13 cellular contexts compared by ENCODE assay signal in genomic region chr9:70060883-70061507, GRCh38. TPM values are rescaled to one million over a fixed set of nuclear protein-coding genes. Genes with fewer than 3 reads are reported as not detected.
DNase-seq lines count a peak whose midpoint lies in the region; ATAC-seq and TF ChIP-seq lines count a peak whose summit lies in the region.
"Had no signal": no experiment of that assay in that cellular context is flagged by ENCODE, and none has a peak within 500 bp of the region (broad histone marks: within the 10 kb centered on the region; RNA-seq: fewer than 3 reads in every experiment).

No MANE protein-coding gene starts in this region.

- H3K4me3 Mint-ChIP-seq in chondrocyte (ENCODE audit: unreplicated experiment) = no peak overlapping the region
- H3K4me3 Mint-ChIP-seq in activated naive CD8-positive, alpha-beta T cell treated with anti-CD3 and anti-CD28 coated beads for 36 hours = no peak overlapping the region
- no peak overlapping the region for H3K4me3 Mint-ChIP-seq in activated T-cell treated with anti-CD3 and anti-CD28 coated beads, Interleukin-2, amount 50 U/mL, for 4 hours

- no peak overlapping the region for H3K27ac ChIP-seq in breast epithelium
- H3K27ac ChIP-seq: dorsolateral prefrontal cortex, upper lobe of left lung had no signal

- DNase-seq in chondrocyte (ENCODE audit: low spot score) (no peak), COR-L47 (lab: John Stamatoyannopoulos, UW) (no peak), breast epithelium (ENCODE audit: low spot score in 2 of 2) (no peak)
- no peak for DNase-seq in activated naive CD8-positive, alpha-beta T cell treated with anti-CD3 and anti-CD28 coated beads for 36 hours
- no peak for DNase-seq in activated T-cell treated with anti-CD3 and anti-CD28 coated beads, Interleukin-2, amount 50 U/mL, for 4 hours
- DNase-seq: activated effector memory CD4-positive, alpha-beta T cell treated with anti-CD3 and anti-CD28 coated beads, Interleukin-2, amount 50 U/mL, for 16 hours; dorsolateral prefrontal cortex; NK-92 treated with Interleukin-12 subunit alpha and Interleukin-12 subunit beta, amount 100 ng/mL, for 24 hours; upper lobe of left lung had no signal

- H3K4me1 Mint-ChIP-seq in chondrocyte (ENCODE audit: low read depth) = peaks cover 65% of the 10 kb centered on the region
- no peaks in the 10 kb centered on the region for H3K4me1 Mint-ChIP-seq in activated naive CD8-positive, alpha-beta T cell treated with anti-CD3 and anti-CD28 coated beads for 36 hours
- H3K4me1 Mint-ChIP-seq in activated T-cell treated with anti-CD3 and anti-CD28 coated beads, Interleukin-2, amount 50 U/mL, for 4 hours (ENCODE audit: low read depth) = no peaks in the 10 kb centered on the region

- ATAC-seq in GM18517 (IDR thresholded peaks at IDR 0.05; ENCODE audit: unreplicated experiment) (peak; percentile 94), GM21528 (IDR thresholded peaks at IDR 0.05; ENCODE audit: low FRiP score, unreplicated experiment) (peak; percentile 99), HG03108 (IDR thresholded peaks at IDR 0.05; ENCODE audit: unreplicated experiment) (peak; percentile 78)
- no peak for ATAC-seq in activated T-cell treated with anti-CD3 and anti-CD28 coated beads, Interleukin-2, amount 50 U/mL, for 4 hours
- ATAC-seq: K562 had no signal

- H3K36me3 Mint-ChIP-seq in chondrocyte (ENCODE audit: low read depth) = peaks cover 10% of the 10 kb centered on the region
- H3K36me3 Mint-ChIP-seq in activated naive CD8-positive, alpha-beta T cell treated with anti-CD3 and anti-CD28 coated beads for 36 hours = no peaks in the 10 kb centered on the region
- H3K36me3 Mint-ChIP-seq in activated T-cell treated with anti-CD3 and anti-CD28 coated beads, Interleukin-2, amount 50 U/mL, for 4 hours (ENCODE audit: insufficient read depth) = no peaks in the 10 kb centered on the region

- no peak for TF ChIP-seq POLR2A in breast epithelium (IDR thresholded peaks at IDR 0.05)

- no peak overlapping the region for H3K4me3 ChIP-seq in breast epithelium
- H3K4me3 ChIP-seq: dorsolateral prefrontal cortex, K562, upper lobe of left lung had no signal

- H3K27ac Mint-ChIP-seq in chondrocyte (ENCODE audit: unreplicated experiment) = peak overlapping the region; percentile 4
- no peak overlapping the region for H3K27ac Mint-ChIP-seq in activated naive CD8-positive, alpha-beta T cell treated with anti-CD3 and anti-CD28 coated beads for 36 hours

- no peaks in the 10 kb centered on the region for H3K4me1 ChIP-seq in breast epithelium

- no peak for TF ChIP-seq CTCF in chondrocyte (IDR thresholded peaks at IDR 0.05)
- no peak for TF ChIP-seq CTCF in breast epithelium (IDR thresholded peaks at IDR 0.05)

- no peaks in the 10 kb centered on the region for H3K27me3 Mint-ChIP-seq in chondrocyte (ENCODE audit: low read depth)
- H3K27me3 Mint-ChIP-seq in activated naive CD8-positive, alpha-beta T cell treated with anti-CD3 and anti-CD28 coated beads for 36 hours = peaks cover 23% of the 10 kb centered on the region
- H3K27me3 Mint-ChIP-seq in activated T-cell treated with anti-CD3 and anti-CD28 coated beads, Interleukin-2, amount 50 U/mL, for 4 hours (ENCODE audit: low read depth) = peaks cover 12% of the 10 kb centered on the region

- H3K9me3 Mint-ChIP-seq in chondrocyte (ENCODE audit: low read depth) = no peaks in the 10 kb centered on the region
- H3K9me3 Mint-ChIP-seq in activated naive CD8-positive, alpha-beta T cell treated with anti-CD3 and anti-CD28 coated beads for 36 hours = no peaks in the 10 kb centered on the region
- H3K9me3 Mint-ChIP-seq in activated T-cell treated with anti-CD3 and anti-CD28 coated beads, Interleukin-2, amount 50 U/mL, for 4 hours = no peaks in the 10 kb centered on the region

- H3K9me3 ChIP-seq in breast epithelium = no peaks in the 10 kb centered on the region
- H3K9me3 ChIP-seq: upper lobe of left lung had no signal

- intact Hi-C loops in breast epithelium (cut with DNase I; ENCODE audit: low total_unique reads) = no loop called here

- H3K27me3 ChIP-seq in breast epithelium = no peaks in the 10 kb centered on the region
- H3K27me3 ChIP-seq: upper lobe of left lung had no signal

- no peaks in the 10 kb centered on the region for H3K36me3 ChIP-seq in breast epithelium
- H3K36me3 ChIP-seq: upper lobe of left lung had no signal

RNA-seq across cellular contexts. Expression of gene MAMDC2, which starts 17.3 kb away (rescaled TPM):
- total RNA-seq in chondrocyte (76.7 to 92.6 TPM (median 77.5 TPM) in 3 replicates), breast epithelium (10 to 100 TPM; 17.0 to 33.9 (median 18.7) TPM)
- total RNA-seq in activated naive CD8-positive, alpha-beta T cell treated with anti-CD3 and anti-CD28 coated beads for 36 hours = not detected
- total RNA-seq in activated T-cell treated with anti-CD3 and anti-CD28 coated beads, Interleukin-2, amount 50 U/mL, for 4 hours = not detected
- total RNA-seq: K562 had no signal

Comparison
In these comparisons a context has a peak if more than half of its experiments do, and no peak if none do; other contexts are left out.
1. ATAC-seq: peak in GM18517 (single experiment), GM21528 (single experiment) and HG03108 (single experiment); none in activated T-cell treated with anti-CD3 and anti-CD28 coated beads, Interleukin-2, amount 50 U/mL, for 4 hours (0 of 2).
2. RNA of gene MAMDC2, which starts 17.3 kb away (total RNA-seq): 76.7 to 92.6 TPM in chondrocyte and 17.0 to 33.9 TPM in breast epithelium; not detected in activated T-cell treated with anti-CD3 and anti-CD28 coated beads, Interleukin-2, amount 50 U/mL, for 4 hours and not detected in activated naive CD8-positive, alpha-beta T cell treated with anti-CD3 and anti-CD28 coated beads for 36 hours; every median in the first group is over 10 times any median in the second.